In the genomic region with DNA sequence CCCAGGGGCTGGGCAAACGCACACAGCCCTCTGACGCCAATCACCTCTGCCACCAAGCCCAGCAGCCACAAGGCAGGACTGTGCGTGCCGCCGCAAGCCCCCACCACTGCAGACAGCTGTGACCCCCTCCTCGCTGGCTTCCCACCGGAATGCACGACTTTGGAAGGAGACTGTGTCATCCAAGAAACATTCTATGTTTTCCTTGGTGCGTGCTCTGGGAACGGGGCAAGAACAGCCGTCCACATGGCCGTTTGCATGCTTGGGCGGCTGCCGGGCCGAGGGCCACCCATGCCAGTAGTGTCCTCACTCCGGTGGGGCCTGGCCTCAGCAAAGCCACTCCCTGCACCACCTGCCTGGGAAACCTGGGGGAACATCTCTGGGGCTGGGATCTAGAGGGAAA, we compare ENCODE assay signal across 26 cellular contexts. TPM values are rescaled to one million over a fixed set of nuclear protein-coding genes. Genes with fewer than 3 reads are reported as not detected.
A peak's percentile ranks its signal among the peaks of the same experiment; 100 is the strongest.
DNase-seq lines count a peak whose midpoint lies in the region; ATAC-seq and TF ChIP-seq lines count a peak whose summit lies in the region.
"Had no signal": no experiment of that assay in that cellular context is flagged by ENCODE, and none has a peak within 500 bp of the region (broad histone marks: within the 10 kb centered on the region; RNA-seq: fewer than 3 reads in every experiment).

No MANE protein-coding gene starts in this region.

- peaks cover 0 to 7% of the 10 kb centered on the region in 2 experiments; a peak in 2 of 4 replicates for H3K4me1 Mint-ChIP-seq in H9
- H3K4me1 Mint-ChIP-seq: neural progenitor cell had no signal

- no peaks in the 10 kb centered on the region for H3K27me3 ChIP-seq in right cardiac atrium (ENCODE audit: control insufficient read depth, insufficient read depth)
- no peaks in the 10 kb centered on the region for H3K27me3 ChIP-seq in heart right ventricle
- no peaks in the 10 kb centered on the region for H3K27me3 ChIP-seq in brain microvascular endothelial cell (replicated peaks)
- no peaks in the 10 kb centered on the region for H3K27me3 ChIP-seq in osteoblast (ENCODE audit: insufficient read depth, low read length)
- H3K27me3 ChIP-seq in H9 (ENCODE audit: insufficient read depth, low read length): no peaks in the 10 kb centered on the region
- H3K27me3 ChIP-seq: neural progenitor cell had no signal

- H3K18ac ChIP-seq in H9 (ENCODE audit: insufficient read length, low read depth, low read length): no peak overlapping the region

- H4K20me1 ChIP-seq in osteoblast (ENCODE audit: insufficient read depth, low read length) (no peaks in the 10 kb centered on the region), H9 (ENCODE audit: control insufficient read depth, insufficient read depth, insufficient read length) (no peaks in the 10 kb centered on the region)

- H4K5ac ChIP-seq in H9 (ENCODE audit: insufficient read length, low read depth, low read length): no peak overlapping the region

- H4K91ac ChIP-seq in H9 (ENCODE audit: insufficient read length, low read depth, low read length): no peak overlapping the region

- WGBS in right cardiac atrium: 63% methylated on average over 16 of the region's 16 CpGs
- 71 to 76% methylated on average over 16 of the region's 16 CpGs for WGBS in heart right ventricle, 2 donors
- WGBS in H9 (ENCODE audit: extremely low coverage, insufficient read length, low lambda C conversion rate): no CpG with 5 or more reads among the region's 16 CpGs

- no peak overlapping the region for H3K4ac ChIP-seq in H9 (ENCODE audit: low read depth, low read length)

- H3K36me3 Mint-ChIP-seq in H9 (ENCODE audit: insufficient read depth in 1 of 3, low read depth in 3 of 3): no peaks in the 10 kb centered on the region
- H3K36me3 Mint-ChIP-seq: neural progenitor cell had no signal

- H2BK120ac ChIP-seq in H9 (ENCODE audit: low read depth, low read length, poor library complexity, severe bottlenecking): no peak overlapping the region

- H3K36me3 ChIP-seq in heart right ventricle (no peaks in the 10 kb centered on the region), brain microvascular endothelial cell (replicated peaks) (no peaks in the 10 kb centered on the region), osteoblast (ENCODE audit: insufficient read depth, low read length) (no peaks in the 10 kb centered on the region)
- H3K36me3 ChIP-seq: neural progenitor cell had no signal

- H3K4me2 ChIP-seq in osteoblast (ENCODE audit: insufficient read depth, low read length) (no peak overlapping the region), H9 (ENCODE audit: insufficient read depth, insufficient read length, low read length) (no peak overlapping the region)
- H3K4me2 ChIP-seq: neural progenitor cell had no signal

- no peaks in the 10 kb centered on the region for H3K79me1 ChIP-seq in H9 (ENCODE audit: insufficient read depth, low read depth, low read length, poor library complexity, severe bottlenecking)

- in situ Hi-C loops in brain microvascular endothelial cell (cut with HindIII; ENCODE audit: low pct_ligation_motif_present, low sequenced_read_pairs): no loop called here

- H3K9ac ChIP-seq in H9 (ENCODE audit: extremely low read depth, insufficient read length, low read length): no peak overlapping the region
- H3K9ac ChIP-seq: neural progenitor cell had no signal

- no peak overlapping the region for H3K23ac ChIP-seq in H9 (ENCODE audit: insufficient read length, low read depth, low read length)

- no peak overlapping the region for H2AFZ ChIP-seq in osteoblast (ENCODE audit: low read length)
- H2AFZ ChIP-seq in H9 (ENCODE audit: low read length): no peak overlapping the region
- H2AFZ ChIP-seq: neural progenitor cell had no signal

- DNase-seq in right cardiac atrium: peak in 2 of 3 donors; percentile 61 to 69
- DNase-seq in heart right ventricle: no peak
- peak; percentile 67 for DNase-seq in brain microvascular endothelial cell
- DNase-seq in osteoblast (ENCODE audit: insufficient read length, low spot score, missing footprints): peak; percentile 95
- DNase-seq in NCI-H748 (lab: John Stamatoyannopoulos, UW; ENCODE audit: unreplicated experiment): no peak
- DNase-seq in H9: no peak
- no peak for DNase-seq in H4 (ENCODE audit: low spot score)
- no peak for DNase-seq in stimulated activated CD4-positive, alpha-beta T cell treated with anti-CD3 and anti-CD28 coated beads, Interleukin-2, amount 100 ng/mL, for 24 hours
- DNase-seq: activated CD8-positive, alpha-beta T cell treated with anti-CD3 and anti-CD28 coated beads, Interleukin-2, amount 10 ng/mL, durations not matched to agents 7 days and 5 days; activated naive CD4-positive, alpha-beta T cell treated with anti-CD3 and anti-CD28 coated beads, Interleukin-2, amount 50 U/mL, for 16 hours; CD4-positive, alpha-beta T cell; effector CD8-positive, alpha-beta T cell; glutamatergic neuron; GOT3; mammary epithelial cell; NCI-H1105; NCI-H187 treated with DMSO at 0.1 percent for 48 hours; NCI-H2171; OCI-M1; stimulated activated naive CD4-positive, alpha-beta T cell had no signal

- H3K27ac Mint-ChIP-seq in H9: peak overlapping the region in 1 of 3 experiments; percentile 77; a peak in 2 of 7 replicates
- H3K27ac Mint-ChIP-seq: activated CD8-positive, alpha-beta T cell treated with anti-CD3 and anti-CD28 coated beads, Interleukin-2, amount 10 ng/mL, durations not matched to agents 7 days and 5 days; CD4-positive, alpha-beta T cell; T-helper 1 cell treated with Interleukin-12 subunit alpha and Interleukin-12 subunit beta and Interleukin-4 antibody, amounts not matched to agents 30 μg/mL and 1 μg/mL, for 36 hours had no signal

- H3K23me2 ChIP-seq in H9 (ENCODE audit: insufficient read length, low read depth, low read length, poor library complexity, severe bottlenecking): no peaks in the 10 kb centered on the region

- H2BK15ac ChIP-seq in H9 (ENCODE audit: low read depth, low read length): no peak overlapping the region

- no peak overlapping the region for H3K56ac ChIP-seq in H9 (ENCODE audit: insufficient read length, low read depth, low read length)

- peaks cover 7% of the 10 kb centered on the region for H3K27me3 Mint-ChIP-seq in H9 (ENCODE audit: low read depth)
- H3K27me3 Mint-ChIP-seq: CD4-positive, alpha-beta T cell had no signal

- H3K9me3 ChIP-seq in right cardiac atrium (ENCODE audit: control insufficient read depth, low read length) (no peaks in the 10 kb centered on the region), heart right ventricle (no peaks in the 10 kb centered on the region), osteoblast (ENCODE audit: low read depth, low read length) (no peaks in the 10 kb centered on the region), H9 (ENCODE audit: control insufficient read depth, low read depth, low read length) (no peaks in the 10 kb centered on the region)

- no peak overlapping the region for H4K8ac ChIP-seq in H9 (replicated peaks; ENCODE audit: insufficient read length, low read depth, low read length)

- H3K4me1 ChIP-seq in right cardiac atrium (ENCODE audit: control insufficient read depth, insufficient read depth, low read length) (peaks cover 3% of the 10 kb centered on the region), heart right ventricle (peaks cover 0 to 31% (median 12%) of the 10 kb centered on the region in 9 donors), osteoblast (ENCODE audit: insufficient read depth, low read length) (peaks cover 15% of the 10 kb centered on the region), H9 (ENCODE audit: insufficient read depth, low read length) (no peaks in the 10 kb centered on the region)

- no peak overlapping the region for H3T11ph ChIP-seq in H9 (ENCODE audit: low read length)

- H2BK20ac ChIP-seq in H9 (ENCODE audit: low read depth, low read length, poor library complexity, severe bottlenecking): no peak overlapping the region

- H3K4me3 Mint-ChIP-seq in H9: no peak overlapping the region
- H3K4me3 Mint-ChIP-seq: activated CD8-positive, alpha-beta T cell treated with anti-CD3 and anti-CD28 coated beads, Interleukin-2, amount 10 ng/mL, durations not matched to agents 7 days and 5 days; CD4-positive, alpha-beta T cell; neural progenitor cell; T-helper 1 cell treated with Interleukin-12 subunit alpha and Interleukin-12 subunit beta and Interleukin-4 antibody, amounts not matched to agents 30 μg/mL and 1 μg/mL, for 36 hours had no signal

- intact Hi-C loops in right cardiac atrium (cut with DNase I) (no loop called here), heart right ventricle (cut with DNase I) (no loop called here)

- H3K4me3 ChIP-seq in right cardiac atrium (ENCODE audit: low read length) (no peak overlapping the region), heart right ventricle (no peak overlapping the region), brain microvascular endothelial cell (ENCODE audit: low read depth, low read length) (no peak overlapping the region), osteoblast (ENCODE audit: insufficient read depth, low read length) (no peak overlapping the region)
- H3K4me3 ChIP-seq: K562, neural progenitor cell, skin epidermis had no signal

- no peak for TF ChIP-seq CTCF in heart right ventricle (IDR thresholded peaks at IDR 0.05)
- TF ChIP-seq CTCF in brain microvascular endothelial cell (IDR thresholded peaks at IDR 0.05; ENCODE audit: low read depth, low read length, missing control alignments): no peak
- no peak for TF ChIP-seq CTCF in osteoblast (IDR thresholded peaks at IDR 0.05; ENCODE audit: extremely low read depth, low read depth, low read length)
- no peak for TF ChIP-seq CTCF in H9 (conservative IDR thresholded peaks at IDR 0.05)

- ATAC-seq in right cardiac atrium: no peak
- ATAC-seq in heart right ventricle: no peak
- ATAC-seq: activated CD8-positive, alpha-beta T cell treated with anti-CD3 and anti-CD28 coated beads, Interleukin-2, amount 10 ng/mL, durations not matched to agents 7 days and 5 days; K562 had no signal

- no peak overlapping the region for H2BK12ac ChIP-seq in H9 (ENCODE audit: insufficient read length, low read depth, low read length)

- no peak overlapping the region for H2AK5ac ChIP-seq in H9 (ENCODE audit: insufficient read length, low read length)

- no peak overlapping the region for H2BK5ac ChIP-seq in H9 (ENCODE audit: insufficient read length, low read length)

- H3K9me3 Mint-ChIP-seq in H9: no peaks in the 10 kb centered on the region
- H3K9me3 Mint-ChIP-seq: CD4-positive, alpha-beta T cell; neural progenitor cell; T-helper 1 cell treated with Interleukin-12 subunit alpha and Interleukin-12 subunit beta and Interleukin-4 antibody, amounts not matched to agents 30 μg/mL and 1 μg/mL, for 36 hours had no signal

- H3K79me2 ChIP-seq in osteoblast (ENCODE audit: insufficient read depth, low read length): no peaks in the 10 kb centered on the region
- H3K79me2 ChIP-seq in H9 (ENCODE audit: insufficient read depth, low read length): no peaks in the 10 kb centered on the region

- no peak overlapping the region for H3K14ac ChIP-seq in H9 (ENCODE audit: insufficient read depth, low read length)

- H3K27ac ChIP-seq in right cardiac atrium (ENCODE audit: low read length) (no peak overlapping the region), heart right ventricle (no peak overlapping the region), brain microvascular endothelial cell (no peak overlapping the region), osteoblast (ENCODE audit: low read depth, low read length) (peak overlapping the region; percentile 12), H9 (ENCODE audit: insufficient read length, low read depth, low read length) (no peak overlapping the region)
- H3K27ac ChIP-seq: 22Rv1, neural progenitor cell, skin epidermis had no signal

RNA-seq across cellular contexts. Expression of a gene that starts 17.6 kb away (rescaled TPM):
- 100 to 1,000 TPM in 3 of 4 donors, 10 to 100 TPM in 1; 100.0 to 323 (median 120) TPM for total RNA-seq in right cardiac atrium
- polyA plus RNA-seq in right cardiac atrium: 73.4 TPM
- total RNA-seq in heart right ventricle: 10 to 100 TPM; 14.2 to 65.0 (median 22.0) TPM
- 10 to 100 TPM; 65.8 to 99.8 TPM for polyA plus RNA-seq in heart right ventricle
- 69.1 and 113 TPM in 2 replicates for total RNA-seq in osteoblast
- 0.37 and 0.55 TPM in 2 replicates for total RNA-seq in H9 (2021)
- not detected in 2 replicates for total RNA-seq in H4 (2014; rRNA removed; shearing (Covaris generic))
- total RNA-seq: activated CD8-positive, alpha-beta T cell treated with anti-CD3 and anti-CD28 coated beads, Interleukin-2, amount 10 ng/mL, durations not matched to agents 7 days and 5 days; CD4-positive, alpha-beta T cell; NCI-H460 had no signal
- polyA plus RNA-seq: K562, mammary epithelial cell had no signal

Comparison
In these comparisons a context has a peak if more than half of its experiments do, and no peak if none do; other contexts are left out.
1. DNase-seq: peak in right cardiac atrium (2 of 3), brain microvascular endothelial cell (single experiment) and osteoblast (single experiment); none in heart right ventricle (0 of 2), NCI-H748 (single experiment), H9 (single experiment), H4 (single experiment) and stimulated activated CD4-positive, alpha-beta T cell treated with anti-CD3 and anti-CD28 coated beads, Interleukin-2, amount 100 ng/mL, for 24 hours (0 of 2).